Comparison of ENCODE assay signal across 1 cellular context in the genomic region with DNA sequence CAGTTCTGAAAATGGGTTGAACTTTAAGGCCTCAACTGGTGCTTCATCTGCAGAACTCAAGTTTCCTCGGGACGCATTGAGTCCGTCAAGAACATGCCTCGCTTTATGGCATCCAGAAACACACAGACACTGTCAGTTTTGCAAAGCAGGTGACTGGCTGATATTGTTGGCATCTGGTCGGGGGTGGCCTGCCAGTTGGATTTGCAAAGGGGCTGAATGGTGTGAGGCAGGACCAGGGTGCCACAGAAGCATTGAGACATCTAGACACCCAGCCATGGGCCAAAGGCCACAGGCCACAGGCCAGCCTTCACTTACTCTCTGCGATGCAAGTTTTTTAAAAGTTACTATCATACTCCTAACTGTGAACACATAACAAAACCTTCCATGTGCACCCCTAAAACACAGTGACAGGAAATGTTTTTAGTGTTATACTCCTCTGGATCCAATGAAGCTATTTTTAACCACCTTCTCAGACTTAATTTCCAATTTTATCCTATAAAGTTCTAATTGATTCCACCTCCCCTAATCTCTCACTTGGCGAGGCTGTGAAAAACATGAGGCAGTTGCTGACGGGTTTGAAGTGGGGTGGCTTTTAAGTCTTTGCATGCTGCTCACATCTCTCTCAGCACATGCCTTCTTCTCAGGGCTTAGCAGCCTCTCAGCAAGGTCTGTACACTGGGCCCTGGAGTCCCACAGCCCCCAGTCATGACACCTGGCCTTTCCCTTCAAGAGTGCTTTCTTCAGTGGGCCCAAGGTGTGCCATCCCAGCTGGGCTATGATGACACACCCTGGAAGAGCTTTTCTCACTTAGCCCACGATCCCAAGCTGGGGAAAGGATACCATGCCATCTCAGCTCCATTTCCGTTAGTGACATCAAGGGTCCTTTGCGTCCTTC.
TF ChIP-seq lines count a peak whose summit lies in the region.

No MANE protein-coding gene starts in this region.

TF ChIP-seq in IMR-90, 13 proteins besides CTCF, POLR2A, EP300 and RAD21:
- TF ChIP-seq SMC3 (IDR thresholded peaks at IDR 0.05; ENCODE audit: low read depth, low read length) (no peak), MXI1 (IDR thresholded peaks at IDR 0.05; ENCODE audit: borderline replicate concordance, low read depth, low read length) (no peak), CHD1 (IDR thresholded peaks at IDR 0.05; ENCODE audit: low read depth, low read length) (no peak), MAZ (IDR thresholded peaks at IDR 0.05; ENCODE audit: borderline replicate concordance, low read depth, low read length) (no peak), BHLHE40 (IDR thresholded peaks at IDR 0.05; ENCODE audit: low read depth, low read length) (no peak), NFE2L2 (IDR thresholded peaks at IDR 0.05; ENCODE audit: low read depth, low read length) (no peak), FOS (IDR thresholded peaks at IDR 0.05; ENCODE audit: low read depth, low read length) (no peak), RCOR1 (IDR thresholded peaks at IDR 0.05; ENCODE audit: insufficient replicate concordance, low read length) (no peak), CEBPB (IDR thresholded peaks at IDR 0.05; ENCODE audit: low read depth, low read length) (no peak), MAFK (IDR thresholded peaks at IDR 0.05; ENCODE audit: low read depth, low read length) (no peak), RFX5 (IDR thresholded peaks at IDR 0.05; ENCODE audit: low read depth, low read length) (no peak)
- TF ChIP-seq, protein P1, sequence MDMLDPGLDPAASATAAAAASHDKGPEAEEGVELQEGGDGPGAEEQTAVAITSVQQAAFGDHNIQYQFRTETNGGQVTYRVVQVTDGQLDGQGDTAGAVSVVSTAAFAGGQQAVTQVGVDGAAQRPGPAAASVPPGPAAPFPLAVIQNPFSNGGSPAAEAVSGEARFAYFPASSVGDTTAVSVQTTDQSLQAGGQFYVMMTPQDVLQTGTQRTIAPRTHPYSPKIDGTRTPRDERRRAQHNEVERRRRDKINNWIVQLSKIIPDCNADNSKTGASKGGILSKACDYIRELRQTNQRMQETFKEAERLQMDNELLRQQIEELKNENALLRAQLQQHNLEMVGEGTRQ (IDR thresholded peaks at IDR 0.05; ENCODE audit: low read depth, low read length) = no peak
- TF ChIP-seq, protein P2, sequence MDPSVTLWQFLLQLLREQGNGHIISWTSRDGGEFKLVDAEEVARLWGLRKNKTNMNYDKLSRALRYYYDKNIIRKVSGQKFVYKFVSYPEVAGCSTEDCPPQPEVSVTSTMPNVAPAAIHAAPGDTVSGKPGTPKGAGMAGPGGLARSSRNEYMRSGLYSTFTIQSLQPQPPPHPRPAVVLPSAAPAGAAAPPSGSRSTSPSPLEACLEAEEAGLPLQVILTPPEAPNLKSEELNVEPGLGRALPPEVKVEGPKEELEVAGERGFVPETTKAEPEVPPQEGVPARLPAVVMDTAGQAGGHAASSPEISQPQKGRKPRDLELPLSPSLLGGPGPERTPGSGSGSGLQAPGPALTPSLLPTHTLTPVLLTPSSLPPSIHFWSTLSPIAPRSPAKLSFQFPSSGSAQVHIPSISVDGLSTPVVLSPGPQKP (IDR thresholded peaks at IDR 0.05; ENCODE audit: borderline replicate concordance, low read depth, low read length) = no peak
TF ChIP-seq in IMR-90: peak in this region for 0.
